Comparison of ENCODE assay signal across 8 cellular contexts in genomic region chr13:48562296-48563066, GRCh38. TPM values are rescaled to one million over a fixed set of nuclear protein-coding genes. Genes with fewer than 3 reads are reported as not detected.
A peak's percentile ranks its signal among the peaks of the same experiment; 100 is the strongest.
DNase-seq lines count a peak whose midpoint lies in the region; ATAC-seq and TF ChIP-seq lines count a peak whose summit lies in the region.

No MANE protein-coding gene starts in this region.

- H3K27ac Mint-ChIP-seq in memory B cell (no peak overlapping the region), progenitor cell of endocrine pancreas (no peak overlapping the region)

- H3K4me2 ChIP-seq in BLaER1: peak overlapping the region; percentile 46

- peak; percentile 37 to 41 for DNase-seq in activated CD4-positive, alpha-beta T cell treated with anti-CD3 and anti-CD28 coated beads, Interleukin-2, amount 50 U/mL, for 4 hours
- DNase-seq in memory B cell (ENCODE audit: low spot score in 2 of 2): peak in 1 of 2 donors; percentile 60
- no peak for DNase-seq in ovary
- DNase-seq in progenitor cell of endocrine pancreas (ENCODE audit: low spot score, unreplicated experiment): no peak
- no peak for DNase-seq in NCI-H1417 (lab: John Stamatoyannopoulos, UW)

- TF ChIP-seq CTCF in ovary (IDR thresholded peaks at IDR 0.05) (no peak), progenitor cell of endocrine pancreas (IDR thresholded peaks at IDR 0.05; ENCODE audit: unreplicated experiment) (no peak)

- TF ChIP-seq POLR2A in ovary (IDR thresholded peaks at IDR 0.05): no peak

- ATAC-seq in GM19463 (IDR thresholded peaks at IDR 0.05; ENCODE audit: unreplicated experiment) (peak; percentile 95), HG03565 (IDR thresholded peaks at IDR 0.05; ENCODE audit: unreplicated experiment) (peak; percentile 98), memory B cell (ENCODE audit: low read depth) (peak; percentile 100)

- H3K4me3 Mint-ChIP-seq in memory B cell (no peak overlapping the region), progenitor cell of endocrine pancreas (ENCODE audit: low read depth) (no peak overlapping the region)

- intact Hi-C loops in ovary (cut with DNase I): loop anchor here in 1 of 4 donors (10.0 kb wide), 1 partner anchor 328 kb away; the partner anchor contains the start of gene ITM2B

- H3K27me3 ChIP-seq in BLaER1 (no peaks in the 10 kb centered on the region), ovary (no peaks in the 10 kb centered on the region)

- no peak overlapping the region for H3K4me3 ChIP-seq in BLaER1
- H3K4me3 ChIP-seq in ovary: no peak overlapping the region

- no peaks in the 10 kb centered on the region for H3K36me3 ChIP-seq in BLaER1
- no peaks in the 10 kb centered on the region for H3K36me3 ChIP-seq in ovary

- WGBS in ovary, 3 donors: 87 to 92% (median 90%) methylated on average over 4 of the region's 4 CpGs

- H3K4me1 Mint-ChIP-seq in memory B cell (peaks cover 10% of the 10 kb centered on the region), progenitor cell of endocrine pancreas (ENCODE audit: low read depth) (peaks cover 5% of the 10 kb centered on the region)

- H3K9me3 Mint-ChIP-seq in memory B cell (peaks cover 9% of the 10 kb centered on the region), progenitor cell of endocrine pancreas (ENCODE audit: low read depth) (no peaks in the 10 kb centered on the region)

- H4K20me1 ChIP-seq in BLaER1: no peaks in the 10 kb centered on the region

- H3K9me3 ChIP-seq in BLaER1 (no peaks in the 10 kb centered on the region), ovary (no peaks in the 10 kb centered on the region)

- peaks cover 27% of the 10 kb centered on the region for H3K4me1 ChIP-seq in BLaER1
- H3K4me1 ChIP-seq in ovary (ENCODE audit: insufficient read depth): peaks cover under 1% of the 10 kb centered on the region

- H3K36me3 Mint-ChIP-seq in memory B cell (peaks cover 4% of the 10 kb centered on the region), progenitor cell of endocrine pancreas (ENCODE audit: insufficient read depth) (no peaks in the 10 kb centered on the region)

- no peak overlapping the region for H3K9ac ChIP-seq in BLaER1

- H3K27ac ChIP-seq in BLaER1 (no peak overlapping the region), ovary (no peak overlapping the region)

- no peak for TF ChIP-seq EP300 in ovary (IDR thresholded peaks at IDR 0.05)

- peaks cover 40% of the 10 kb centered on the region for H3K27me3 Mint-ChIP-seq in memory B cell
- peaks cover 4% of the 10 kb centered on the region for H3K27me3 Mint-ChIP-seq in progenitor cell of endocrine pancreas

RNA-seq across cellular contexts. Expression of gene RCBTB2, which starts 29.6 kb away (rescaled TPM):
- total RNA-seq in ovary: 10 to 100 TPM in 5 of 7 donors, 1 to 10 TPM in 2; 8.2 to 22.6 (median 13.9) TPM
- polyA plus RNA-seq in ovary: 10 to 100 TPM; 16.8 to 19.1 TPM
- total RNA-seq in progenitor cell of endocrine pancreas: 18.2 and 18.9 TPM in 2 replicates

Comparison
In these comparisons a context has a peak if more than half of its experiments do, and no peak if none do; other contexts are left out.
1. DNase-seq: peak in activated CD4-positive, alpha-beta T cell treated with anti-CD3 and anti-CD28 coated beads, Interleukin-2, amount 50 U/mL, for 4 hours (2 of 2); none in ovary (0 of 5), progenitor cell of endocrine pancreas (single experiment) and NCI-H1417 (0 of 3).
2. Peak in every context shown above with its lines, with median percentiles within 50 percentile points of each other: ATAC-seq.